In the genomic region with DNA sequence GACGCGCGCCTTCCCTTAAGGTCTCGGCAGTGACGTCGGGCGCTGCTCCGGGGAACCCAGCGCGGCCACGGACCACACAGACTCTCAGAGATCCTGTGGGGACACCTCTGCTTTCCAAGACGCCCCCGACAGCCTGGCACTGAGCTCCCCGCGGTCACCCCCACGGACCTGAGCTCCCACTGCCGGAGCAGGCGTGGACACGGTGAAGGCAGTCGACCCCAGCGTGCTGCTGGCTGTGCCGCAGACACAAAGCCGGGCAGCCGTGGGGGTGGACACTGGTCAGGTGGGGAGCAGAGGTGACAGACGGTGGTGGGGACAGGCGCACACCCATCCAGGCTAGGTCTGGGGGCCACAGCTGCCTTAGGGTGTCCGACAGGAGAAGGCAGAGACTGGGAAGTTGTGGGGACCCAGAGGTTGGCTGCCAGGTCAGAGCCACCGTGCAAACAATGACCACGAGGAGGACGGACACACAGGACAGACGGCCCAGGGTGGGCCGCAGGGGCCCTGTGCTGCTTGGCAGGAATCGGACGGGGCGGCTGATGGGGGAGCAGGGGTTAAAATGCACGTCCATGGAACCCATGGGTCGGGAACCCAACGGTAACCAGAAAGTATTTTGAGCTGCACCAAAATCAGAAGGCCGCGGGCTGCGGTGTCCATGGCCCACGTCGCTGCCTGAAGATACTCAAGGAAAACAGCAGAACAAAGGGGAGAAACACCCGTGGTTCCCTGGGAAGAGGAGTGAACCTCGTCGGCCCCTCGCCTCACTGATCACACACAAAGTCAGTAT, we compare ENCODE assay signal across 1 cellular context.
TF ChIP-seq lines count a peak whose summit lies in the region.

No MANE protein-coding gene starts in this region.

TF ChIP-seq in H1, 55 proteins besides CTCF, POLR2A, EP300 and RAD21:
- TF ChIP-seq RNF2 (IDR thresholded peaks at IDR 0.05; ENCODE audit: borderline replicate concordance, low read depth, low read length, missing control alignments, poor library complexity, severe bottlenecking) (no peak), BACH1 (IDR thresholded peaks at IDR 0.05; ENCODE audit: low read length) (no peak), SIX5 (IDR thresholded peaks at IDR 0.05; ENCODE audit: low read depth, low read length) (no peak), SP2 (IDR thresholded peaks at IDR 0.05; ENCODE audit: low read length) (no peak)
